Comparison of ENCODE assay signal across 8 cellular contexts in genomic region chr7:7761974-7762769, GRCh38. TPM values are rescaled to one million over a fixed set of nuclear protein-coding genes. Genes with fewer than 3 reads are reported as not detected.
DNase-seq lines count a peak whose midpoint lies in the region; ATAC-seq and TF ChIP-seq lines count a peak whose summit lies in the region.

No MANE protein-coding gene starts in this region.

- H3K4me3 ChIP-seq in GM06990 (replicated peaks; ENCODE audit: low read depth, low read length): peak overlapping the region; percentile 55
- peak overlapping the region; percentile 43 for H3K4me3 ChIP-seq in MG63
- H3K4me3 ChIP-seq in mesodermal cell (ENCODE audit: extremely low read depth, insufficient read depth, low read length, poor library complexity, severe bottlenecking): no peak overlapping the region

- DNase-seq in GM06990 (ENCODE audit: extremely low read depth, insufficient read length): no peak
- DNase-seq in MG63: peak; percentile 32
- peak; percentile 40 for DNase-seq in central memory CD4-positive, alpha-beta T cell
- DNase-seq in C1 segment of cervical spinal cord (lab: John Stamatoyannopoulos, UW): no peak
- no peak for DNase-seq in SHP77 (lab: John Stamatoyannopoulos, UW)
- DNase-seq in iPS-NIHi11 (ENCODE audit: low spot score): no peak

- WGBS in mesodermal cell (ENCODE audit: insufficient coverage in 2 of 2), 2 experiments: 81 to 85% methylated on average over 5 of the region's 9 CpGs

- no peaks in the 10 kb centered on the region for H3K9me3 ChIP-seq in MG63
- H3K9me3 ChIP-seq in mesodermal cell (ENCODE audit: control insufficient read depth, low read length): no peaks in the 10 kb centered on the region

- H3K27ac ChIP-seq in mesodermal cell (ENCODE audit: low read depth, low read length, severe bottlenecking): peak overlapping the region; percentile 57

- no peaks in the 10 kb centered on the region for H3K27me3 ChIP-seq in GM06990 (replicated peaks; ENCODE audit: control insufficient read depth, insufficient read depth, low read length)
- H3K27me3 ChIP-seq in MG63: no peaks in the 10 kb centered on the region

- H3K36me3 ChIP-seq in GM06990 (ENCODE audit: control insufficient read depth, insufficient read depth, low read length) (no peaks in the 10 kb centered on the region), MG63 (no peaks in the 10 kb centered on the region), mesodermal cell (ENCODE audit: control insufficient read depth, insufficient read depth, low read length) (no peaks in the 10 kb centered on the region)

- ATAC-seq in GM21528 (IDR thresholded peaks at IDR 0.05; ENCODE audit: low FRiP score, unreplicated experiment): peak; percentile 57

- peaks cover 21% of the 10 kb centered on the region for H3K4me1 ChIP-seq in mesodermal cell (ENCODE audit: control insufficient read depth, insufficient read depth, low read length, poor library complexity, severe bottlenecking)

- TF ChIP-seq CTCF in GM06990 (IDR thresholded peaks at IDR 0.05; ENCODE audit: insufficient read depth, low read length, poor library complexity, severe bottlenecking): no peak

RNA-seq across cellular contexts. Expression of gene RPA3, which starts 43.8 kb away (rescaled TPM):
- 55.7 and 81.5 TPM in 2 replicates for total RNA-seq in MG63 (2014; rRNA removed; shearing (Covaris generic); ENCODE audit: low replicate concordance)
- 52.2 TPM for polyA plus RNA-seq in mesodermal cell (2013, experiment 1 of 2)
- 68.6 TPM for polyA plus RNA-seq in mesodermal cell (2013, experiment 2 of 2)

Comparison
In these comparisons a context has a peak if more than half of its experiments do, and no peak if none do; other contexts are left out.
1. DNase-seq: peak in MG63 (single experiment) and central memory CD4-positive, alpha-beta T cell (single experiment); none in GM06990 (single experiment), C1 segment of cervical spinal cord (0 of 14), SHP77 (0 of 2) and iPS-NIHi11 (single experiment).